Comparison of ENCODE assay signal across 13 cellular contexts in the genomic region with DNA sequence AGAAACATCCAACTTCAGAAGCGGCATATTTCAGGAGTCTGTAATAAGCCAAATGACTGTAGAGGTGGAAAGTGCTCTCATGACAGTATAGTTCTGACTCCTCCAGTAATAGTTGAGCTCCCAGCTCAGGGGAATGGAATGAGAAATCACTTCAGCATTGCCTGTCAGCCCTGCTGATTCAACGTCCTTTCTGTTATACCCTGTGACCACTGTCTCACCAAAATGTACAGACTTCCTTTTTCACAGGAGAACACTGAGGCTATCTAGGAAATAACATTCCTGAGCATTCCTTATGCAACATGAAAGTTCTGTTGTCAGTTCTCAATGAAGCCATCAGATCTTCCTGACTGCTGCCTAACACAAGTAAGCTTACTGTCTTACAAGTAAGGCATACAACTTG.
DNase-seq lines count a peak whose midpoint lies in the region; ATAC-seq and TF ChIP-seq lines count a peak whose summit lies in the region.
"Had no signal": no experiment of that assay in that cellular context is flagged by ENCODE, and none has a peak within 500 bp of the region (broad histone marks: within the 10 kb centered on the region; RNA-seq: fewer than 3 reads in every experiment).

No MANE protein-coding gene starts in this region.

- H3K27me3 ChIP-seq in BJ (ENCODE audit: control insufficient read depth, insufficient read depth, low read length) = no peaks in the 10 kb centered on the region
- no peaks in the 10 kb centered on the region for H3K27me3 ChIP-seq in MG63

- no peaks in the 10 kb centered on the region for H3K9me3 ChIP-seq in MG63

- POLR2A ChIA-PET in BJ (lab: Charles Lee) = interaction anchor here (1.0 kb wide), 1 partner anchor 36 kb away, joined by 3 read pairs; no protein-coding TSS in a partner anchor

- H3K4me3 ChIP-seq in BJ (ENCODE audit: low read depth, low read length) (no peak overlapping the region), MG63 (no peak overlapping the region), epithelial cell of esophagus (ENCODE audit: low read length) (no peak overlapping the region)

- ATAC-seq in HG03521 (IDR thresholded peaks at IDR 0.05; ENCODE audit: unreplicated experiment) (no peak), HG03378 (IDR thresholded peaks at IDR 0.05; ENCODE audit: unreplicated experiment) (no peak), HG03159 (IDR thresholded peaks at IDR 0.05; ENCODE audit: unreplicated experiment) (no peak)
- ATAC-seq: Panc1 had no signal

- CTCF ChIA-PET in BJ (lab: Yijun Ruan, JAX) = interaction anchor here (0.6 to 0.8 kb wide), 2 partner anchors 34 to 276 kb away, joined by 3 to 4 read pairs; no protein-coding TSS in a partner anchor

- H3K36me3 ChIP-seq in BJ (ENCODE audit: control insufficient read depth, insufficient read depth, low read length) = no peaks in the 10 kb centered on the region
- H3K36me3 ChIP-seq in MG63 = no peaks in the 10 kb centered on the region

- TF ChIP-seq CTCF in BJ (IDR thresholded peaks at IDR 0.05; ENCODE audit: insufficient read depth, low read depth, low read length) (no peak), epithelial cell of esophagus (IDR thresholded peaks at IDR 0.05; ENCODE audit: insufficient read depth, low read depth, low read length, missing control alignments) (no peak)

- DNase-seq in BJ (ENCODE audit: low read depth) = peak; percentile 78
- peak; percentile 69 for DNase-seq in MG63
- DNase-seq in epithelial cell of esophagus (ENCODE audit: low read depth) = peak; percentile 97
- DNase-seq in myocyte (ENCODE audit: low read depth) = peak; percentile 53
- no peak for DNase-seq in activated gamma-delta T cell (lab: John Stamatoyannopoulos, UW)
- DNase-seq: activated CD4-positive, alpha-beta T cell treated with anti-CD3 and anti-CD28 coated beads for 4 hours; activated naive CD8-positive, alpha-beta T cell treated with anti-CD3 and anti-CD28 coated beads, Interleukin-2, amount 10 ng/mL, durations not matched to agents 7 days and 5 days; NCI-H1436; retina had no signal
